8 cellular contexts compared by ENCODE assay signal in the genomic region with DNA sequence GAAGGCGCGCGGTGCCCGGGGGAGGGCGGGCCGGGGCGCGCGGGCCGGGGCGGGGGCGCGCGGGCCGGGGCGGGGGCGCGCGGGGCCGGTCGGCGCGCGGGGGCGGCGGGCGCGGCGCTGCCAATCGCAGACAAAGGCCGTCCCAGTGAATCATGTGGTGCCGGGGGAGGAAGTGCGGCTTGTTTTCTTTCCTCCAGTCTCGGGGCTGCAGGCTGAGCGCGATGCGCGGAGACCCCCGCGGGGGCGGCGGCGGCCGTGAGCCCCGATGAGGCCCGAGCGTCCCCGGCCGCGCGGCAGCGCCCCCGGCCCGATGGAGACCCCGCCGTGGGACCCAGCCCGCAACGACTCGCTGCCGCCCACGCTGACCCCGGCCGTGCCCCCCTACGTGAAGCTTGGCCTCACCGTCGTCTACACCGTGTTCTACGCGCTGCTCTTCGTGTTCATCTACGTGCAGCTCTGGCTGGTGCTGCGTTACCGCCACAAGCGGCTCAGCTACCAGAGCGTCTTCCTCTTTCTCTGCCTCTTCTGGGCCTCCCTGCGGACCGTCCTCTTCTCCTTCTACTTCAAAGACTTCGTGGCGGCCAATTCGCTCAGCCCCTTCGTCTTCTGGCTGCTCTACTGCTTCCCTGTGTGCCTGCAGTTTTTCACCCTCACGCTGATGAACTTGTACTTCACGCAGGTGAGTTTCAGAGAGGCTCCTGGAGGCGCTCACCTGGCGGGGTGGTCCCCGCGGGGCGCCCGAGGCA. TPM values are rescaled to one million over a fixed set of nuclear protein-coding genes. Genes with fewer than 3 reads are reported as not detected.
DNase-seq lines count a peak whose midpoint lies in the region; ATAC-seq and FAIRE-seq lines count a peak whose summit lies in the region.

TSS of gene GPR137B (plus strand) at position 182 of the 746 bp plus-strand sequence. CDS start at position 266, 84 bp downstream.

- H3K4me3 ChIP-seq in Karpas-422 (ENCODE audit: low read length) (peak within 1 kb of the TSS; percentile 88), small intestine (ENCODE audit: low read depth in 1 of 2, low read length in 2 of 2) (peak within 1 kb of the TSS; percentile 69 to 82)

- no peaks in the 10 kb centered on the region for H3K9me2 ChIP-seq in Karpas-422 (replicated peaks; ENCODE audit: insufficient read depth, low read length)

- peaks cover 51% of the 10 kb centered on the region for H3K4me1 ChIP-seq in Karpas-422 (ENCODE audit: low read length)
- peaks cover 0 to 5% of the 10 kb centered on the region in 2 donors for H3K4me1 ChIP-seq in small intestine (ENCODE audit: control insufficient read depth in 2 of 2, insufficient read depth in 1 of 2, low read depth in 1 of 2, low read length in 1 of 2)

- H3K27ac ChIP-seq in Karpas-422 (ENCODE audit: low read length) (peak within 1 kb of the TSS; percentile 93), small intestine (ENCODE audit: low read depth in 1 of 2, low read length in 1 of 2) (peak within 1 kb of the TSS; percentile 27 to 51)

- H3K27me3 ChIP-seq in Karpas-422 (ENCODE audit: low read length) (no peaks in the 10 kb centered on the region), small intestine (ENCODE audit: control insufficient read depth in 2 of 2, insufficient read depth in 2 of 2, low read length in 2 of 2) (no peaks in the 10 kb centered on the region)

- H3K4me2 ChIP-seq in Karpas-422 (ENCODE audit: low read depth, low read length, poor library complexity, severe bottlenecking), result peak within 1 kb of the TSS; percentile 99

- in situ Hi-C loops in T47D (cut with HindIII; ENCODE audit: low pct_unique_long_range_greater_than_20kb, low sequenced_read_pairs), result no loop called here

- peaks cover 18% of the 10 kb centered on the region for H4K20me1 ChIP-seq in Karpas-422 (ENCODE audit: insufficient read depth, low read depth, low read length)

- H3K9ac ChIP-seq in Karpas-422 (ENCODE audit: low read length), result peak within 1 kb of the TSS; percentile 79

- H3K9me3 ChIP-seq in Karpas-422 (ENCODE audit: low read length), result no peaks in the 10 kb centered on the region
- H3K9me3 ChIP-seq in small intestine (ENCODE audit: control insufficient read depth, low read depth), result no peaks in the 10 kb centered on the region

- no peaks in the 10 kb centered on the region for H3K79me2 ChIP-seq in Karpas-422 (ENCODE audit: low read length)

- FAIRE-seq in small intestine (lab: Jason Lieb, UNC), result no peak

- peak within 1 kb of the TSS; percentile 89 for H2AFZ ChIP-seq in Karpas-422 (ENCODE audit: low read length)

- peaks cover 3% of the 10 kb centered on the region; the same call in 1 of the 2 replicates for H3K36me3 ChIP-seq in Karpas-422 (ENCODE audit: insufficient read depth, low read length)
- H3K36me3 ChIP-seq in small intestine (ENCODE audit: control insufficient read depth in 2 of 2, insufficient read depth in 2 of 2, low read length in 2 of 2), result no peaks in the 10 kb centered on the region

- 0 to 1% (median 0%) methylated on average over 48 to 85 of the region's 89 CpGs for WGBS in small intestine, 3 donors

- ATAC-seq in GM21737 (IDR thresholded peaks at IDR 0.05; ENCODE audit: unreplicated experiment), result peak; percentile 63

- DNase-seq in GM03348 (ENCODE audit: low spot score) (peak; percentile 89), Karpas-422 (peak; percentile 85), UCSD-AML1 (lab: John Stamatoyannopoulos, UW; ENCODE audit: unreplicated experiment) (peak; percentile 31), T47D (ENCODE audit: low read depth in 1 of 2, low spot score in 1 of 2) (peak; percentile 74 to 97), iPS-NIHi7 (ENCODE audit: extremely low spot score) (peak; percentile 79), small intestine (peak; percentile 66), NCI-H128 (lab: John Stamatoyannopoulos, UW; ENCODE audit: unreplicated experiment) (no peak)

RNA-seq across cellular contexts. Expression of gene GPR137B, which starts in this region (rescaled TPM):
- 10.5 and 26.8 TPM in 2 replicates for total RNA-seq in Karpas-422 (2014; rRNA removed; shearing (Covaris generic); ENCODE audit: low replicate concordance)
- 1 to 10 TPM; 2.0 to 6.0 (median 5.4) TPM for polyA plus RNA-seq in small intestine
